Comparison of ENCODE assay signal across 8 cellular contexts in genomic region chr15:73991726-73992593, GRCh38. TPM values are rescaled to one million over a fixed set of nuclear protein-coding genes. Genes with fewer than 3 reads are reported as not detected.
DNase-seq lines count a peak whose midpoint lies in the region; ATAC-seq and TF ChIP-seq lines count a peak whose summit lies in the region.

TSS of gene STOML1 (minus strand) at chr15:73992295. CDS start at chr15:73992223, 72 bp downstream.

- H3K4me3 ChIP-seq in choroid plexus epithelial cell (ENCODE audit: low read depth, low read length): peak within 1 kb of the TSS; percentile 73

- DNase-seq in AML-193 (lab: John Stamatoyannopoulos, UW) (peak; percentile 86 to 90), NCI-H460 (ENCODE audit: extremely low read depth, low read depth) (peak; percentile 85), choroid plexus epithelial cell (ENCODE audit: low read depth) (peak; percentile 95), kidney glomerular epithelial cell (lab: John Stamatoyannopoulos, UW) (peak; percentile 87)
- peak; percentile 95 to 96 for DNase-seq in activated CD4-positive, alpha-beta T cell treated with anti-CD3 and anti-CD28 coated beads for 24 hours (ENCODE audit: low read depth in 2 of 2)
- peak; percentile 77 to 92 for DNase-seq in stimulated activated CD4-positive, alpha-beta T cell treated with anti-CD3 and anti-CD28 coated beads, Interleukin-15, amount 100 ng/mL, for 48 hours (ENCODE audit: low read depth in 2 of 2)

- peak; percentile 70 for TF ChIP-seq CTCF in choroid plexus epithelial cell (conservative IDR thresholded peaks at IDR 0.05; ENCODE audit: low read depth, low read length)

- peak; percentile 76 for ATAC-seq in GM19025 (IDR thresholded peaks at IDR 0.05; ENCODE audit: low read depth, unreplicated experiment)
- peak; percentile 74 for ATAC-seq in HG03280 (IDR thresholded peaks at IDR 0.05; ENCODE audit: unreplicated experiment)

RNA-seq across cellular contexts. Expression of gene STOML1, which starts in this region (rescaled TPM):
- 4.3 and 6.3 TPM in 2 replicates for total RNA-seq in NCI-H460 (2014; rRNA removed; shearing (Covaris generic))
- polyA plus RNA-seq in NCI-H460 (2014; cell fraction: nucleus; rRNA removed): 9.4 and 10.7 TPM in 2 replicates

Comparison
In these comparisons a context has a peak if more than half of its experiments do, and no peak if none do; other contexts are left out.
1. Peak in every context shown above with its lines: DNase-seq, ATAC-seq and H3K4me3 ChIP-seq.